1 cellular context compared by ENCODE assay signal in the genomic region with DNA sequence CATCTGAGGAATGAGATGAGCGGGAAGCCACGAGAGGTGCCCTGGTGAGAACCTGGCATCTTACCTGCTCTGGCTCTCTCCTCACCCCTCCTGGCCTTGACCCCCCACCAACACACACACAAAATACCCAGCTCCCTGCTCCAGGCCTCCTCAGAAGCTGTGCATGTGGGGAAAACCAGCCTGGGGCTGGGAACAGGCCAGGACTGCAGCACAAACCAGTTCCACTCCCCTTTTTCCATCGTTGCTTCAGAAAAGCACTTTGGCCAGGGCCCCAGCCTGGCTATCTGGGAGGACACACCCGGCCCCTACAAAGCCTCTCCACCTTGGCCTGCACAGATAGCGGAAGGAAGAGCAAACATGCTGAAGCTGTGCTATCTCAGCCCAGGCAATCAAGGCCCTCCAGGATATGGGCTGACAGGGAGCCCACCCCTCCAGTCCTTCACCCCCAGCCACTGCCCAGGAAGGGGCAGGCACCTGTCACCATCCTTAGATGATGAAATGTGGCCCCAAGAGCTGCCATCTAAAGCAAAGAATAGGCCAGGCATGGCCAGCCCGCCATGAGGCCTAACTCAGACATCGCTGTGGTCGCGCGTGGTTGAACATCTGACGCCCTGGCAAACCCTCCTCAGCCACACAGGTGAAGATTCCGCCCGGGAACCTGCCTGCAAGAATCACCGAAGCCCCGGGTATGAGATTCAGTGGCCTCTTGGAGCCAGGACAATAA.
TF ChIP-seq lines count a peak whose summit lies in the region.

No MANE protein-coding gene starts in this region.

TF ChIP-seq in HepG2, 621 proteins besides CTCF, POLR2A, EP300 and RAD21 (continued from another document and continues in another):
- TF ChIP-seq, protein P1, sequence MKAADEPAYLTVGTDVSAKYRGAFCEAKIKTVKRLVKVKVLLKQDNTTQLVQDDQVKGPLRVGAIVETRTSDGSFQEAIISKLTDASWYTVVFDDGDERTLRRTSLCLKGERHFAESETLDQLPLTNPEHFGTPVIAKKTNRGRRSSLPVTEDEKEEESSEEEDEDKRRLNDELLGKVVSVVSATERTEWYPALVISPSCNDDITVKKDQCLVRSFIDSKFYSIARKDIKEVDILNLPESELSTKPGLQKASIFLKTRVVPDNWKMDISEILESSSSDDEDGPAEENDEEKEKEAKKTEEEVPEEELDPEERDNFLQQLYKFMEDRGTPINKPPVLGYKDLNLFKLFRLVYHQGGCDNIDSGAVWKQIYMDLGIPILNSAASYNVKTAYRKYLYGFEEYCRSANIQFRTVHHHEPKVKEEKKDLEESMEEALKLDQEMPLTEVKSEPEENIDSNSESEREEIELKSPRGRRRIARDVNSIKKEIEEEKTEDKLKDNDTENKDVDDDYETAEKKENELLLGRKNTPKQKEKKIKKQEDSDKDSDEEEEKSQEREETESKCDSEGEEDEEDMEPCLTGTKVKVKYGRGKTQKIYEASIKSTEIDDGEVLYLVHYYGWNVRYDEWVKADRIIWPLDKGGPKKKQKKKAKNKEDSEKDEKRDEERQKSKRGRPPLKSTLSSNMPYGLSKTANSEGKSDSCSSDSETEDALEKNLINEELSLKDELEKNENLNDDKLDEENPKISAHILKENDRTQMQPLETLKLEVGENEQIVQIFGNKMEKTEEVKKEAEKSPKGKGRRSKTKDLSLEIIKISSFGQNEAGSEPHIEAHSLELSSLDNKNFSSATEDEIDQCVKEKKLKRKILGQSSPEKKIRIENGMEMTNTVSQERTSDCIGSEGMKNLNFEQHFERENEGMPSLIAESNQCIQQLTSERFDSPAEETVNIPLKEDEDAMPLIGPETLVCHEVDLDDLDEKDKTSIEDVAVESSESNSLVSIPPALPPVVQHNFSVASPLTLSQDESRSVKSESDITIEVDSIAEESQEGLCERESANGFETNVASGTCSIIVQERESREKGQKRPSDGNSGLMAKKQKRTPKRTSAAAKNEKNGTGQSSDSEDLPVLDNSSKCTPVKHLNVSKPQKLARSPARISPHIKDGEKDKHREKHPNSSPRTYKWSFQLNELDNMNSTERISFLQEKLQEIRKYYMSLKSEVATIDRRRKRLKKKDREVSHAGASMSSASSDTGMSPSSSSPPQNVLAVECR (CRISPR knock-in tag; IDR thresholded peaks at IDR 0.05; ENCODE audit: borderline replicate concordance): peak; percentile 22; the same call in 1 of the 2 replicates
- TF ChIP-seq ZNF543 (CRISPR knock-in tag; IDR thresholded peaks at IDR 0.05) (0 out of 2 replicates have a peak, but pooled peaks have one; percentile 64), ZFX (CRISPR knock-in tag; IDR thresholded peaks at IDR 0.05; ENCODE audit: low read depth) (peak; percentile 55; the same call in 1 of the 2 replicates), ZNF333 (CRISPR knock-in tag; IDR thresholded peaks at IDR 0.05; ENCODE audit: borderline replicate concordance) (no peak), ZNF629 (CRISPR knock-in tag; conservative IDR thresholded peaks at IDR 0.05) (peak; percentile 58), SNRNP70 (IDR thresholded peaks at IDR 0.05; ENCODE audit: low read depth, low read length) (no peak), NFKBIZ (CRISPR knock-in tag; IDR thresholded peaks at IDR 0.05) (no peak), HOXA9 (CRISPR knock-in tag; IDR thresholded peaks at IDR 0.05; ENCODE audit: borderline replicate concordance) (no peak), ELF4 (CRISPR knock-in tag; IDR thresholded peaks at IDR 0.05; ENCODE audit: borderline replicate concordance) (no peak), KDM5B (CRISPR knock-in tag; IDR thresholded peaks at IDR 0.05; ENCODE audit: borderline replicate concordance) (peak; percentile 25; the same call in 1 of the 2 replicates), JARID2 (CRISPR knock-in tag; IDR thresholded peaks at IDR 0.05; ENCODE audit: insufficient replicate concordance) (no peak), PRPF4 (IDR thresholded peaks at IDR 0.05; ENCODE audit: low read depth, low read length, poor library complexity, severe bottlenecking) (peak; percentile 83), HNRNPLL (IDR thresholded peaks at IDR 0.05; ENCODE audit: low read depth, low read length, poor library complexity, severe bottlenecking) (peak; percentile 36), FOXA1 (IDR thresholded peaks at IDR 0.05) (no peak), FOXA1 (CRISPR knock-in tag; IDR thresholded peaks at IDR 0.05) (peak; percentile 41; the same call in 1 of the 2 replicates), ZNF121 (CRISPR knock-in tag; IDR thresholded peaks at IDR 0.05) (peak; percentile 65; the same call in 1 of the 2 replicates), SOX6 (IDR thresholded peaks at IDR 0.05) (no peak), SOX6 (CRISPR knock-in tag; IDR thresholded peaks at IDR 0.05) (peak; percentile 7; the same call in 1 of the 2 replicates), REPIN1 (CRISPR knock-in tag; IDR thresholded peaks at IDR 0.05; ENCODE audit: borderline replicate concordance, low read depth) (0 out of 2 replicates have a peak, but pooled peaks have one; percentile 8), ZNF224 (CRISPR knock-in tag; IDR thresholded peaks at IDR 0.05) (no peak), KAT2B (IDR thresholded peaks at IDR 0.05; ENCODE audit: borderline replicate concordance, low read depth, low read length) (no peak), ARID2 (CRISPR knock-in tag; IDR thresholded peaks at IDR 0.05; ENCODE audit: borderline replicate concordance) (no peak), ZFY (CRISPR knock-in tag; IDR thresholded peaks at IDR 0.05) (0 out of 2 replicates have a peak, but pooled peaks have one; percentile 20), GATAD2A (CRISPR knock-in tag; IDR thresholded peaks at IDR 0.05) (0 out of 2 replicates have a peak, but pooled peaks have one; percentile 8), ZBTB38 (CRISPR knock-in tag; IDR thresholded peaks at IDR 0.05) (peak; percentile 51; the same call in 1 of the 2 replicates), TRIM24 (CRISPR knock-in tag; IDR thresholded peaks at IDR 0.05) (peak; percentile 43; the same call in 1 of the 2 replicates), POGZ (CRISPR knock-in tag; IDR thresholded peaks at IDR 0.05) (0 out of 2 replicates have a peak, but pooled peaks have one; percentile 17), ZNF350 (CRISPR knock-in tag; IDR thresholded peaks at IDR 0.05; ENCODE audit: borderline replicate concordance, low read depth) (0 out of 2 replicates have a peak, but pooled peaks have one; percentile 38), PRMT3 (CRISPR knock-in tag; IDR thresholded peaks at IDR 0.05; ENCODE audit: borderline replicate concordance, low read depth) (no peak), NFKB2 (CRISPR knock-in tag; IDR thresholded peaks at IDR 0.05; ENCODE audit: borderline replicate concordance) (0 out of 2 replicates have a peak, but pooled peaks have one; percentile 3)
- TF ChIP-seq, protein P2, sequence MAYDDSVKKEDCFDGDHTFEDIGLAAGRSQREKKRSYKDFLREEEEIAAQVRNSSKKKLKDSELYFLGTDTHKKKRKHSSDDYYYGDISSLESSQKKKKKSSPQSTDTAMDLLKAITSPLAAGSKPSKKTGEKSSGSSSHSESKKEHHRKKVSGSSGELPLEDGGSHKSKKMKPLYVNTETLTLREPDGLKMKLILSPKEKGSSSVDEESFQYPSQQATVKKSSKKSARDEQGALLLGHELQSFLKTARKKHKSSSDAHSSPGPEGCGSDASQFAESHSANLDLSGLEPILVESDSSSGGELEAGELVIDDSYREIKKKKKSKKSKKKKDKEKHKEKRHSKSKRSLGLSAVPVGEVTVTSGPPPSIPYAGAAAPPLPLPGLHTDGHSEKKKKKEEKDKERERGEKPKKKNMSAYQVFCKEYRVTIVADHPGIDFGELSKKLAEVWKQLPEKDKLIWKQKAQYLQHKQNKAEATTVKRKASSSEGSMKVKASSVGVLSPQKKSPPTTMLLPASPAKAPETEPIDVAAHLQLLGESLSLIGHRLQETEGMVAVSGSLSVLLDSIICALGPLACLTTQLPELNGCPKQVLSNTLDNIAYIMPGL (CRISPR knock-in tag; IDR thresholded peaks at IDR 0.05; ENCODE audit: borderline replicate concordance in 1 of 2, low read depth in 1 of 2): 0 out of 4 replicates have a peak, but pooled peaks of 1 of the 2 experiments have one; percentile 15
- TF ChIP-seq, protein P3, sequence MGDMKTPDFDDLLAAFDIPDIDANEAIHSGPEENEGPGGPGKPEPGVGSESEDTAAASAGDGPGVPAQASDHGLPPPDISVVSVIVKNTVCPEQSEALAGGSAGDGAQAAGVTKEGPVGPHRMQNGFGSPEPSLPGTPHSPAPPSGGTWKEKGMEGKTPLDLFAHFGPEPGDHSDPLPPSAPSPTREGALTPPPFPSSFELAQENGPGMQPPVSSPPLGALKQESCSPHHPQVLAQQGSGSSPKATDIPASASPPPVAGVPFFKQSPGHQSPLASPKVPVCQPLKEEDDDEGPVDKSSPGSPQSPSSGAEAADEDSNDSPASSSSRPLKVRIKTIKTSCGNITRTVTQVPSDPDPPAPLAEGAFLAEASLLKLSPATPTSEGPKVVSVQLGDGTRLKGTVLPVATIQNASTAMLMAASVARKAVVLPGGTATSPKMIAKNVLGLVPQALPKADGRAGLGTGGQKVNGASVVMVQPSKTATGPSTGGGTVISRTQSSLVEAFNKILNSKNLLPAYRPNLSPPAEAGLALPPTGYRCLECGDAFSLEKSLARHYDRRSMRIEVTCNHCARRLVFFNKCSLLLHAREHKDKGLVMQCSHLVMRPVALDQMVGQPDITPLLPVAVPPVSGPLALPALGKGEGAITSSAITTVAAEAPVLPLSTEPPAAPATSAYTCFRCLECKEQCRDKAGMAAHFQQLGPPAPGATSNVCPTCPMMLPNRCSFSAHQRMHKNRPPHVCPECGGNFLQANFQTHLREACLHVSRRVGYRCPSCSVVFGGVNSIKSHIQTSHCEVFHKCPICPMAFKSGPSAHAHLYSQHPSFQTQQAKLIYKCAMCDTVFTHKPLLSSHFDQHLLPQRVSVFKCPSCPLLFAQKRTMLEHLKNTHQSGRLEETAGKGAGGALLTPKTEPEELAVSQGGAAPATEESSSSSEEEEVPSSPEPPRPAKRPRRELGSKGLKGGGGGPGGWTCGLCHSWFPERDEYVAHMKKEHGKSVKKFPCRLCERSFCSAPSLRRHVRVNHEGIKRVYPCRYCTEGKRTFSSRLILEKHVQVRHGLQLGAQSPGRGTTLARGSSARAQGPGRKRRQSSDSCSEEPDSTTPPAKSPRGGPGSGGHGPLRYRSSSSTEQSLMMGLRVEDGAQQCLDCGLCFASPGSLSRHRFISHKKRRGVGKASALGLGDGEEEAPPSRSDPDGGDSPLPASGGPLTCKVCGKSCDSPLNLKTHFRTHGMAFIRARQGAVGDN (CRISPR knock-in tag; IDR thresholded peaks at IDR 0.05): peak; percentile 46; the same call in 1 of the 2 replicates
- TF ChIP-seq, protein P4, sequence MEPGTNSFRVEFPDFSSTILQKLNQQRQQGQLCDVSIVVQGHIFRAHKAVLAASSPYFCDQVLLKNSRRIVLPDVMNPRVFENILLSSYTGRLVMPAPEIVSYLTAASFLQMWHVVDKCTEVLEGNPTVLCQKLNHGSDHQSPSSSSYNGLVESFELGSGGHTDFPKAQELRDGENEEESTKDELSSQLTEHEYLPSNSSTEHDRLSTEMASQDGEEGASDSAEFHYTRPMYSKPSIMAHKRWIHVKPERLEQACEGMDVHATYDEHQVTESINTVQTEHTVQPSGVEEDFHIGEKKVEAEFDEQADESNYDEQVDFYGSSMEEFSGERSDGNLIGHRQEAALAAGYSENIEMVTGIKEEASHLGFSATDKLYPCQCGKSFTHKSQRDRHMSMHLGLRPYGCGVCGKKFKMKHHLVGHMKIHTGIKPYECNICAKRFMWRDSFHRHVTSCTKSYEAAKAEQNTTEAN (CRISPR knock-in tag; conservative IDR thresholded peaks at IDR 0.05): no peak
- TF ChIP-seq, protein P5, sequence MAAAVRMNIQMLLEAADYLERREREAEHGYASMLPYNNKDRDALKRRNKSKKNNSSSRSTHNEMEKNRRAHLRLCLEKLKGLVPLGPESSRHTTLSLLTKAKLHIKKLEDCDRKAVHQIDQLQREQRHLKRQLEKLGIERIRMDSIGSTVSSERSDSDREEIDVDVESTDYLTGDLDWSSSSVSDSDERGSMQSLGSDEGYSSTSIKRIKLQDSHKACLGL (CRISPR knock-in tag; IDR thresholded peaks at IDR 0.05): 0 out of 2 replicates have a peak, but pooled peaks have one; percentile 41
- TF ChIP-seq, protein P6, sequence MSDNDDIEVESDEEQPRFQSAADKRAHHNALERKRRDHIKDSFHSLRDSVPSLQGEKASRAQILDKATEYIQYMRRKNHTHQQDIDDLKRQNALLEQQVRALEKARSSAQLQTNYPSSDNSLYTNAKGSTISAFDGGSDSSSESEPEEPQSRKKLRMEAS (IDR thresholded peaks at IDR 0.05): 0 out of 2 replicates have a peak, but pooled peaks have one; percentile 15
- TF ChIP-seq, protein P7, sequence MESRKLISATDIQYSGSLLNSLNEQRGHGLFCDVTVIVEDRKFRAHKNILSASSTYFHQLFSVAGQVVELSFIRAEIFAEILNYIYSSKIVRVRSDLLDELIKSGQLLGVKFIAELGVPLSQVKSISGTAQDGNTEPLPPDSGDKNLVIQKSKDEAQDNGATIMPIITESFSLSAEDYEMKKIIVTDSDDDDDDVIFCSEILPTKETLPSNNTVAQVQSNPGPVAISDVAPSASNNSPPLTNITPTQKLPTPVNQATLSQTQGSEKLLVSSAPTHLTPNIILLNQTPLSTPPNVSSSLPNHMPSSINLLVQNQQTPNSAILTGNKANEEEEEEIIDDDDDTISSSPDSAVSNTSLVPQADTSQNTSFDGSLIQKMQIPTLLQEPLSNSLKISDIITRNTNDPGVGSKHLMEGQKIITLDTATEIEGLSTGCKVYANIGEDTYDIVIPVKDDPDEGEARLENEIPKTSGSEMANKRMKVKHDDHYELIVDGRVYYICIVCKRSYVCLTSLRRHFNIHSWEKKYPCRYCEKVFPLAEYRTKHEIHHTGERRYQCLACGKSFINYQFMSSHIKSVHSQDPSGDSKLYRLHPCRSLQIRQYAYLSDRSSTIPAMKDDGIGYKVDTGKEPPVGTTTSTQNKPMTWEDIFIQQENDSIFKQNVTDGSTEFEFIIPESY (CRISPR knock-in tag; IDR thresholded peaks at IDR 0.05): peak; percentile 52; the same call in 1 of the 2 replicates
- TF ChIP-seq, protein P8, sequence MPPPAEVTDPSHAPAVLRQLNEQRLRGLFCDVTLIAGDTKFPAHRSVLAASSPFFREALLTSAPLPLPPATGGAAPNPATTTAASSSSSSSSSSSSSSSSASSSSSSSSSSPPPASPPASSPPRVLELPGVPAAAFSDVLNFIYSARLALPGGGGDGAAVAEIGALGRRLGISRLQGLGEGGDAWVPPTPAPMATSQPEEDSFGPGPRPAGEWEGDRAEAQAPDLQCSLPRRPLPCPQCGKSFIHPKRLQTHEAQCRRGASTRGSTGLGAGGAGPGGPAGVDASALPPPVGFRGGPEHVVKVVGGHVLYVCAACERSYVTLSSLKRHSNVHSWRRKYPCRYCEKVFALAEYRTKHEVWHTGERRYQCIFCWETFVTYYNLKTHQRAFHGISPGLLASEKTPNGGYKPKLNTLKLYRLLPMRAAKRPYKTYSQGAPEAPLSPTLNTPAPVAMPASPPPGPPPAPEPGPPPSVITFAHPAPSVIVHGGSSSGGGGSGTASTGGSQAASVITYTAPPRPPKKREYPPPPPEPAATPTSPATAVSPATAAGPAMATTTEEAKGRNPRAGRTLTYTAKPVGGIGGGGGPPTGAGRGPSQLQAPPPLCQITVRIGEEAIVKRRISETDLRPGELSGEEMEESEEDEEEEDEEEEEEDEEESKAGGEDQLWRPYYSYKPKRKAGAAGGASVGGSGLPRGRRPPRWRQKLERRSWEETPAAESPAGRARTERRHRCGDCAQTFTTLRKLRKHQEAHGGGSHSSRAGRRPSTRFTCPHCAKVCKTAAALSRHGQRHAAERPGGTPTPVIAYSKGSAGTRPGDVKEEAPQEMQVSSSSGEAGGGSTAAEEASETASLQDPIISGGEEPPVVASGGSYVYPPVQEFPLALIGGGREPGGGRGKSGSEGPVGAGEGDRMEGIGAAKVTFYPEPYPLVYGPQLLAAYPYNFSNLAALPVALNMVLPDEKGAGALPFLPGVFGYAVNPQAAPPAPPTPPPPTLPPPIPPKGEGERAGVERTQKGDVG (CRISPR knock-in tag; IDR thresholded peaks at IDR 0.05; ENCODE audit: borderline replicate concordance): 0 out of 2 replicates have a peak, but pooled peaks have one; percentile 60
